ENCODE assay signal across 1 cellular context in genomic region chr5:171387255-171387969, GRCh38.
TF ChIP-seq lines count a peak whose summit lies in the region.

Gene NPM1 (plus strand): TSS chr5:171387849. CDS start chr5:171387949, 100 bp downstream.

TF ChIP-seq in HEK293, 187 proteins besides CTCF, POLR2A, EP300 and RAD21 (continued from another document and continues in another):
- TF ChIP-seq ZNF449 (tag by site-specific recombination; IDR thresholded peaks at IDR 0.05), result no peak
- no peak for TF ChIP-seq ZNF223 (tag by site-specific recombination; IDR thresholded peaks at IDR 0.05)
- TF ChIP-seq ZNF248 (tag by site-specific recombination; IDR thresholded peaks at IDR 0.05), result no peak
- TF ChIP-seq ZNF664 (tag by site-specific recombination; IDR thresholded peaks at IDR 0.05), result no peak
- TF ChIP-seq ZFP69B (tag by site-specific recombination; IDR thresholded peaks at IDR 0.05), result 0 out of 2 replicates have a peak, but pooled peaks have one; percentile 17
- TF ChIP-seq ZNF473 (tag by site-specific recombination; IDR thresholded peaks at IDR 0.05), result no peak
- no peak for TF ChIP-seq ZNF133 (tag by site-specific recombination; IDR thresholded peaks at IDR 0.05)
- no peak for TF ChIP-seq ZNF354C (tag by site-specific recombination; IDR thresholded peaks at IDR 0.05; ENCODE audit: borderline replicate concordance, low read depth)
- TF ChIP-seq PRDM10 (tag by site-specific recombination; IDR thresholded peaks at IDR 0.05), result no peak
- TF ChIP-seq ZNF311 (tag by site-specific recombination; IDR thresholded peaks at IDR 0.05; ENCODE audit: borderline replicate concordance), result no peak
- TF ChIP-seq ZBTB20 (tag by site-specific recombination; IDR thresholded peaks at IDR 0.05), result no peak; the same call in 1 of the 2 replicates
- TF ChIP-seq ZNF221 (tag by site-specific recombination; IDR thresholded peaks at IDR 0.05; ENCODE audit: borderline replicate concordance), result no peak
- peak; percentile 98 for TF ChIP-seq YY1 (tag by site-specific recombination; IDR thresholded peaks at IDR 0.05)
- no peak for TF ChIP-seq ZNF302 (tag by site-specific recombination; IDR thresholded peaks at IDR 0.05; ENCODE audit: low read depth)
- TF ChIP-seq HOXD13 (CRISPR knock-in tag; IDR thresholded peaks at IDR 0.05; ENCODE audit: borderline replicate concordance), result no peak
- no peak for TF ChIP-seq PRDM4 (tag by site-specific recombination; IDR thresholded peaks at IDR 0.05)
- TF ChIP-seq TRIM28 (IDR thresholded peaks at IDR 0.05; ENCODE audit: borderline replicate concordance, low read length), result no peak
- TF ChIP-seq MZF1 (tag by site-specific recombination; IDR thresholded peaks at IDR 0.05; ENCODE audit: borderline replicate concordance), result no peak
- TF ChIP-seq ZFP37 (tag by site-specific recombination; IDR thresholded peaks at IDR 0.05), result peak; percentile 74
- no peak for TF ChIP-seq ZSCAN4 (tag by site-specific recombination; IDR thresholded peaks at IDR 0.05)
- peak; percentile 89 for TF ChIP-seq PATZ1 (tag by site-specific recombination; IDR thresholded peaks at IDR 0.05)
- peak; percentile 23; the same call in 1 of the 2 replicates for TF ChIP-seq ZNF391 (tag by site-specific recombination; IDR thresholded peaks at IDR 0.05; ENCODE audit: borderline replicate concordance, low read depth)
- no peak for TF ChIP-seq ZNF768 (tag by site-specific recombination; IDR thresholded peaks at IDR 0.05)
- no peak for TF ChIP-seq ZNF621 (tag by site-specific recombination; IDR thresholded peaks at IDR 0.05)
- no peak for TF ChIP-seq ZBTB44 (tag by site-specific recombination; IDR thresholded peaks at IDR 0.05)
- peak; percentile 59 for TF ChIP-seq KLF8 (tag by site-specific recombination; IDR thresholded peaks at IDR 0.05)
- TF ChIP-seq ZNF792 (tag by site-specific recombination; IDR thresholded peaks at IDR 0.05), result no peak
- TF ChIP-seq ZBTB7A (tag by site-specific recombination; IDR thresholded peaks at IDR 0.05; ENCODE audit: low read depth), result peak; percentile 96
- no peak for TF ChIP-seq ZNF10 (tag by site-specific recombination; IDR thresholded peaks at IDR 0.05)
- no peak for TF ChIP-seq ZNF169 (tag by site-specific recombination; IDR thresholded peaks at IDR 0.05)
- no peak for TF ChIP-seq HIC1 (tag by site-specific recombination; IDR thresholded peaks at IDR 0.05)
- no peak for TF ChIP-seq FEZF1 (tag by site-specific recombination; IDR thresholded peaks at IDR 0.05)
- TF ChIP-seq ZNF600 (tag by site-specific recombination; IDR thresholded peaks at IDR 0.05), result peak; percentile 37; the same call in 1 of the 2 replicates
- peak; percentile 94 for TF ChIP-seq YY2 (tag by site-specific recombination; IDR thresholded peaks at IDR 0.05)
- no peak for TF ChIP-seq ZNF585B (tag by site-specific recombination; IDR thresholded peaks at IDR 0.05)
- TF ChIP-seq ZNF701 (tag by site-specific recombination; IDR thresholded peaks at IDR 0.05), result no peak
- TF ChIP-seq ZNF16 (tag by site-specific recombination; IDR thresholded peaks at IDR 0.05; ENCODE audit: low read depth), result no peak
- TF ChIP-seq ZNF148 (tag by site-specific recombination; IDR thresholded peaks at IDR 0.05; ENCODE audit: borderline replicate concordance), result no peak
- 0 out of 2 replicates have a peak, but pooled peaks have one; percentile 11 for TF ChIP-seq ZNF2 (tag by site-specific recombination; IDR thresholded peaks at IDR 0.05)
- no peak for TF ChIP-seq SCRT2 (tag by site-specific recombination; IDR thresholded peaks at IDR 0.05)
- TF ChIP-seq ZNF560 (tag by site-specific recombination; IDR thresholded peaks at IDR 0.05; ENCODE audit: borderline replicate concordance), result no peak
- TF ChIP-seq ZNF26 (tag by site-specific recombination; IDR thresholded peaks at IDR 0.05), result no peak
- 0 out of 2 replicates have a peak, but pooled peaks have one; percentile 31 for TF ChIP-seq ZNF324 (tag by site-specific recombination; IDR thresholded peaks at IDR 0.05)
- peak; percentile 19; the same call in 1 of the 2 replicates for TF ChIP-seq ZSCAN30 (tag by site-specific recombination; IDR thresholded peaks at IDR 0.05)
- no peak for TF ChIP-seq ZNF549 (tag by site-specific recombination; IDR thresholded peaks at IDR 0.05)
- no peak for TF ChIP-seq TCF7L2 (IDR thresholded peaks at IDR 0.05; ENCODE audit: borderline replicate concordance, low read depth, low read length)
- TF ChIP-seq ZNF843 (tag by site-specific recombination; IDR thresholded peaks at IDR 0.05), result peak; percentile 57; the same call in 1 of the 2 replicates
